In genomic region chr18:27996792-27997191, GRCh38 we compare ENCODE assay signal across 25 cellular contexts.
DNase-seq lines count a peak whose midpoint lies in the region; ATAC-seq, FAIRE-seq and TF ChIP-seq lines count a peak whose summit lies in the region.
"Had no signal": no experiment of that assay in that cellular context is flagged by ENCODE, and none has a peak within 500 bp of the region (broad histone marks: within the 10 kb centered on the region; RNA-seq: fewer than 3 reads in every experiment).

No MANE protein-coding gene starts in this region.

- POLR2A ChIA-PET in A673 (lab: Charles Lee; ENCODE audit: low non-redundant PET): interaction anchor here (0.6 kb wide), 1 partner anchor 17 kb away, joined by 3 read pairs; no protein-coding TSS in a partner anchor

- FAIRE-seq in astrocyte (lab: Jason Lieb, UNC): no peak

- H3K9ac ChIP-seq in astrocyte (ENCODE audit: low read length): no peak overlapping the region
- H3K9ac ChIP-seq: parathyroid adenoma had no signal

- intact Hi-C loops in A673 (cut with micrococcal nuclease; ENCODE audit: unreplicated experiment): no loop called here

- no TSS peak for BruUV-seq in A673 (replicated peaks; lab: Mats Ljungman, UMichigan)

- peak overlapping the region; percentile 35 for H3K4me2 ChIP-seq in astrocyte (ENCODE audit: low read length)

- ATAC-seq in HG03045 (IDR thresholded peaks at IDR 0.05; ENCODE audit: unreplicated experiment) (no peak), HG03095 (IDR thresholded peaks at IDR 0.05; ENCODE audit: unreplicated experiment) (no peak)
- ATAC-seq: natural killer cell, T-helper 17 cell had no signal

- H3K4me3 ChIP-seq in A673 (ENCODE audit: low read depth, low read length, poor library complexity, severe bottlenecking): no peak overlapping the region
- no peak overlapping the region for H3K4me3 ChIP-seq in HFF-Myc (replicated peaks; ENCODE audit: low read depth, low read length)
- H3K4me3 ChIP-seq in astrocyte (ENCODE audit: insufficient read depth, low read depth, low read length): no peak overlapping the region
- H3K4me3 ChIP-seq in fibroblast of the aortic adventitia (ENCODE audit: low read depth, low read length): no peak overlapping the region
- H3K4me3 ChIP-seq: coronary artery, HAP-1, skin epidermis, stomach had no signal

- H3K27me3 ChIP-seq in A673 (replicated peaks; ENCODE audit: insufficient read depth, low read depth, low read length, poor library complexity) (no peaks in the 10 kb centered on the region), astrocyte (ENCODE audit: insufficient read depth, low read length) (no peaks in the 10 kb centered on the region)
- H3K27me3 ChIP-seq: stomach had no signal

- H3K27ac ChIP-seq in A673 (ENCODE audit: low read depth, low read length, poor library complexity, severe bottlenecking) (no peak overlapping the region), astrocyte (ENCODE audit: low read depth, low read length) (peak overlapping the region; percentile 29)
- H3K27ac ChIP-seq: coronary artery, parathyroid adenoma, skin epidermis, stomach had no signal

- peaks cover 8% of the 10 kb centered on the region for H3K79me2 ChIP-seq in astrocyte (ENCODE audit: insufficient read depth, low read length)

- no peaks in the 10 kb centered on the region for H3K9me3 ChIP-seq in A673 (ENCODE audit: low read depth, low read length, poor library complexity, severe bottlenecking)
- no peaks in the 10 kb centered on the region for H3K9me3 ChIP-seq in astrocyte (ENCODE audit: insufficient read depth, low read depth, low read length)
- H3K9me3 ChIP-seq: HAP-1, stomach had no signal

- H3K4me1 Mint-ChIP-seq in astrocyte (ENCODE audit: low read depth, unreplicated experiment): peaks cover 27% of the 10 kb centered on the region
- H3K4me1 Mint-ChIP-seq: CD4-positive, CD25-positive, alpha-beta regulatory T cell; natural killer cell; T-helper 17 cell had no signal

- H3K36me3 Mint-ChIP-seq in astrocyte (ENCODE audit: low read depth, unreplicated experiment): peaks cover 15% of the 10 kb centered on the region
- H3K36me3 Mint-ChIP-seq: activated CD4-positive, alpha-beta memory T cell treated with anti-CD3 and anti-CD28 coated beads for 36 hours; CD4-positive, CD25-positive, alpha-beta regulatory T cell; natural killer cell had no signal

- H3K4me3 Mint-ChIP-seq in astrocyte (ENCODE audit: unreplicated experiment): no peak overlapping the region
- H3K4me3 Mint-ChIP-seq: activated CD4-positive, alpha-beta memory T cell treated with anti-CD3 and anti-CD28 coated beads for 36 hours; CD4-positive, CD25-positive, alpha-beta regulatory T cell; natural killer cell; T-helper 17 cell had no signal

- H3K4me1 ChIP-seq in A673 (ENCODE audit: insufficient read depth, low read length, poor library complexity, severe bottlenecking): no peaks in the 10 kb centered on the region
- H3K4me1 ChIP-seq in astrocyte (ENCODE audit: insufficient read depth, low read length): peaks cover 13% of the 10 kb centered on the region

- H3K27ac Mint-ChIP-seq in astrocyte (ENCODE audit: unreplicated experiment): no peak overlapping the region
- H3K27ac Mint-ChIP-seq: activated CD4-positive, alpha-beta memory T cell treated with anti-CD3 and anti-CD28 coated beads for 36 hours; CD4-positive, CD25-positive, alpha-beta regulatory T cell; natural killer cell; T-helper 17 cell had no signal

- H3K27me3 Mint-ChIP-seq in astrocyte (ENCODE audit: low read depth, unreplicated experiment): no peaks in the 10 kb centered on the region
- H3K27me3 Mint-ChIP-seq: activated CD4-positive, alpha-beta memory T cell treated with anti-CD3 and anti-CD28 coated beads for 36 hours; CD4-positive, CD25-positive, alpha-beta regulatory T cell; T-helper 17 cell had no signal

- DNase-seq in A673 (ENCODE audit: low spot score): peak; percentile 12
- peak; percentile 24 for DNase-seq in HFF-Myc (ENCODE audit: extremely low read depth, low read depth)
- DNase-seq in astrocyte (ENCODE audit: low read depth): peak; percentile 62
- peak; percentile 41 for DNase-seq in fibroblast of the aortic adventitia (ENCODE audit: low read depth)
- DNase-seq in central memory CD4-positive, alpha-beta T cell: no peak
- no peak for DNase-seq in activated CD4-positive, alpha-beta T cell treated with anti-CD3 and anti-CD28 coated beads, Interleukin-2, amount 50 U/mL, for 48 hours
- DNase-seq: ACHN; activated CD4-positive, alpha-beta memory T cell treated with anti-CD3 and anti-CD28 coated beads for 36 hours; activated naive CD4-positive, alpha-beta T cell; aorta; CD4-positive, CD25-positive, alpha-beta regulatory T cell; DMS 273 treated with DMSO at 0.1 percent for 48 hours; Karpas-422; natural killer cell; NCI-H1105 treated with DMSO at 0.1 percent for 48 hours; NCI-H69; stimulated activated CD4-positive, alpha-beta T cell treated with anti-CD3 and anti-CD28 coated beads, Interleukin-2, amount 100 ng/mL, for 48 hours; stomach; T-helper 17 cell had no signal

- peaks cover 22% of the 10 kb centered on the region for H4K20me1 ChIP-seq in astrocyte (ENCODE audit: insufficient read depth, low read length)

- TF ChIP-seq CTCF in A673 (conservative IDR thresholded peaks at IDR 0.05; ENCODE audit: low read depth, low read length): no peak
- no peak for TF ChIP-seq CTCF in HFF-Myc (IDR thresholded peaks at IDR 0.05; ENCODE audit: low read depth, low read length, missing control alignments)
- no peak for TF ChIP-seq CTCF in astrocyte (IDR thresholded peaks at IDR 0.05; ENCODE audit: insufficient read depth, low read depth, low read length)
- TF ChIP-seq CTCF in fibroblast of the aortic adventitia (IDR thresholded peaks at IDR 0.05; ENCODE audit: insufficient read depth, low read length): no peak

- no peaks in the 10 kb centered on the region for H3K36me3 ChIP-seq in A673 (ENCODE audit: insufficient read depth, low read length, poor library complexity, severe bottlenecking)
- H3K36me3 ChIP-seq in astrocyte (ENCODE audit: insufficient read depth, low read length): peaks cover 52% of the 10 kb centered on the region
- H3K36me3 ChIP-seq: stomach had no signal

- CTCF ChIA-PET in A673 (lab: Charles Lee): interaction anchor here (0.6 kb wide), 1 partner anchor 1255 kb away, joined by 4 read pairs; no protein-coding TSS in a partner anchor

- H3K9me3 Mint-ChIP-seq in astrocyte (ENCODE audit: unreplicated experiment): no peaks in the 10 kb centered on the region

- no peak overlapping the region for H2AFZ ChIP-seq in astrocyte (ENCODE audit: low read depth, low read length)
- H2AFZ ChIP-seq: parathyroid adenoma had no signal

Comparison
In these comparisons a context has a peak if more than half of its experiments do, and no peak if none do; other contexts are left out.
1. DNase-seq: peak in A673 (single experiment), HFF-Myc (single experiment), astrocyte (single experiment) and fibroblast of the aortic adventitia (single experiment); none in central memory CD4-positive, alpha-beta T cell (single experiment) and activated CD4-positive, alpha-beta T cell treated with anti-CD3 and anti-CD28 coated beads, Interleukin-2, amount 50 U/mL, for 48 hours (0 of 2).